10 cellular contexts compared by ENCODE assay signal in the genomic region with DNA sequence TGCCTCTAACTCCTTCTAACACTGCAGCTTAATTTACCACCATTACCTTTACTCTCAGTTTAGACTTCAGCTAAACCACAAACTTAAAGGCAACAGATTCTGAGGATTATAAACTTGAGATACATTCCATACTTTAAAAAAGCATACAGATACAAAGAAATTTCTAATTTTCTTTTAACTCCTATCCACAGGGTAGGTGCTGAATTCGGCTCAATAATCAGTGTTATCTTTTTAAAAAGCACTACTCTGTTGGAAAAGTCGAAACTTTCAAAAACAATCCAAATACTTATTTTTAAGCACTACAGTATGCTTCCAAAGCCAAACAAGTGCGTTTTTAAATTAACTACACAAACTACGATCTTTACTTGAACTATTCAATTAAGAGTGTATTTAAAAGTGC. TPM values are rescaled to one million over a fixed set of nuclear protein-coding genes. Genes with fewer than 3 reads are reported as not detected.
DNase-seq lines count a peak whose midpoint lies in the region; ATAC-seq, FAIRE-seq and TF ChIP-seq lines count a peak whose summit lies in the region.
"Had no signal": no experiment of that assay in that cellular context is flagged by ENCODE, and none has a peak within 500 bp of the region (broad histone marks: within the 10 kb centered on the region; RNA-seq: fewer than 3 reads in every experiment).

No MANE protein-coding gene starts in this region.

- peaks cover 55% of the 10 kb centered on the region for H3K79me2 ChIP-seq in keratinocyte (ENCODE audit: control insufficient read depth, insufficient read depth, low read length)

- no peak for ATAC-seq in HG03175 (IDR thresholded peaks at IDR 0.05; ENCODE audit: unreplicated experiment)

- H3K4me2 ChIP-seq in keratinocyte (ENCODE audit: control insufficient read depth, extremely low read depth, insufficient read depth, low read depth, low read length): peak overlapping the region; percentile 95

- no peaks in the 10 kb centered on the region for H3K27me3 ChIP-seq in keratinocyte (ENCODE audit: control insufficient read depth, extremely low read depth, insufficient read depth, low read length)

- no peak for TF ChIP-seq CTCF in keratinocyte (optimal IDR thresholded peaks at IDR 0.05 in 1 of 3, IDR thresholded peaks at IDR 0.05 in 1 of 3, conservative IDR thresholded peaks at IDR 0.05 in 1 of 3; ENCODE audit: extremely low read depth in 1 of 3, insufficient read depth in 2 of 3, low read length in 3 of 3)

- H3K9me3 Mint-ChIP-seq in T-helper 1 cell treated with Interleukin-12 subunit alpha and Interleukin-12 subunit beta and Interleukin-4 antibody, amounts not matched to agents 30 μg/mL and 1 μg/mL, for 36 hours: no peaks in the 10 kb centered on the region
- H3K9me3 Mint-ChIP-seq in activated naive CD8-positive, alpha-beta T cell (ENCODE audit: low read depth): no peaks in the 10 kb centered on the region

- H3K9me3 ChIP-seq in keratinocyte (ENCODE audit: control insufficient read depth, low read depth, low read length): no peaks in the 10 kb centered on the region

- H3K36me3 ChIP-seq in keratinocyte (ENCODE audit: control insufficient read depth in 2 of 2, extremely low read depth in 1 of 2, insufficient read depth in 2 of 2, low read length in 2 of 2): peaks cover 7 to 27% of the 10 kb centered on the region in 2 experiments

- H3K4me3 ChIP-seq in keratinocyte (ENCODE audit: control insufficient read depth in 2 of 3, extremely low read depth in 1 of 3, insufficient read depth in 2 of 3, low read depth in 1 of 3, low read length in 3 of 3): peak overlapping the region; percentile 78 to 97 (median 92)

- no peaks in the 10 kb centered on the region for H3K9me1 ChIP-seq in keratinocyte (ENCODE audit: control insufficient read depth, extremely low read depth, insufficient read depth, low read length)

- peak overlapping the region; percentile 73 for H3K27ac Mint-ChIP-seq in T-helper 1 cell treated with Interleukin-12 subunit alpha and Interleukin-12 subunit beta and Interleukin-4 antibody, amounts not matched to agents 30 μg/mL and 1 μg/mL, for 36 hours
- peak overlapping the region; percentile 87 for H3K27ac Mint-ChIP-seq in activated naive CD8-positive, alpha-beta T cell

- H3K4me1 Mint-ChIP-seq in T-helper 1 cell treated with Interleukin-12 subunit alpha and Interleukin-12 subunit beta and Interleukin-4 antibody, amounts not matched to agents 30 μg/mL and 1 μg/mL, for 36 hours (ENCODE audit: low read depth): peaks cover 34% of the 10 kb centered on the region
- H3K4me1 Mint-ChIP-seq in activated naive CD8-positive, alpha-beta T cell (ENCODE audit: low read depth): peaks cover 59% of the 10 kb centered on the region

- H3K9ac ChIP-seq in keratinocyte (ENCODE audit: control insufficient read depth, extremely low read depth, insufficient read depth, low read length): peak overlapping the region; percentile 96

- H3K4me3 Mint-ChIP-seq in T-helper 1 cell treated with Interleukin-12 subunit alpha and Interleukin-12 subunit beta and Interleukin-4 antibody, amounts not matched to agents 30 μg/mL and 1 μg/mL, for 36 hours: peak overlapping the region; percentile 86
- peak overlapping the region; percentile 94 for H3K4me3 Mint-ChIP-seq in activated naive CD8-positive, alpha-beta T cell

- no peak for FAIRE-seq in keratinocyte (lab: Jason Lieb, UNC)
- FAIRE-seq: A204.1 had no signal

- no peak overlapping the region for H2AFZ ChIP-seq in keratinocyte (ENCODE audit: control insufficient read depth, low read length)

- H3K27me3 Mint-ChIP-seq in T-helper 1 cell treated with Interleukin-12 subunit alpha and Interleukin-12 subunit beta and Interleukin-4 antibody, amounts not matched to agents 30 μg/mL and 1 μg/mL, for 36 hours (ENCODE audit: low read depth): no peaks in the 10 kb centered on the region
- H3K27me3 Mint-ChIP-seq in activated naive CD8-positive, alpha-beta T cell: no peaks in the 10 kb centered on the region

- H4K20me1 ChIP-seq in keratinocyte (ENCODE audit: control insufficient read depth, extremely low read depth, insufficient read depth, low read length): peaks cover 6% of the 10 kb centered on the region

- H3K4me1 ChIP-seq in keratinocyte (ENCODE audit: control insufficient read depth, extremely low read depth, insufficient read depth, low read length): peaks cover 33% of the 10 kb centered on the region

- H3K27ac ChIP-seq in keratinocyte (ENCODE audit: control insufficient read depth, insufficient read depth, low read length): peak overlapping the region; percentile 84
- peak overlapping the region; percentile 76 for H3K27ac ChIP-seq in temporal lobe (ENCODE audit: low read depth, low read length)

- DNase-seq in T-helper 1 cell (no peak), keratinocyte (ENCODE audit: low read depth, low spot score) (no peak), AG08396 (ENCODE audit: low spot score) (no peak), NCI-H524 treated with DMSO at 0.1 percent for 48 hours (lab: John Stamatoyannopoulos, UW) (no peak)
- DNase-seq: activated CD8-positive, alpha-beta memory T cell treated with anti-CD3 and anti-CD28 coated beads, Interleukin-2, amount 50 U/mL, for 48 hours had no signal

- H3K36me3 Mint-ChIP-seq in T-helper 1 cell treated with Interleukin-12 subunit alpha and Interleukin-12 subunit beta and Interleukin-4 antibody, amounts not matched to agents 30 μg/mL and 1 μg/mL, for 36 hours (ENCODE audit: low read depth): peaks cover 27% of the 10 kb centered on the region
- peaks cover 17% of the 10 kb centered on the region for H3K36me3 Mint-ChIP-seq in activated naive CD8-positive, alpha-beta T cell

- dilution Hi-C loops in keratinocyte (cut with MboI; ENCODE audit: extremely low pct_ligation_motif_present, low sequenced_read_pairs): loop anchor here (25.0 kb wide), 2 partner anchors 259 to 584 kb away; partner anchors contain the start of gene SMC3

RNA-seq across cellular contexts. Expression of gene SMNDC1, which starts 1.0 kb away (rescaled TPM):
- polyA plus RNA-seq in keratinocyte: 9.5 to 19.8 TPM (median 17.3 TPM) in 3 replicates
- polyA plus RNA-seq in keratinocyte (2011; ENCODE audit: low read depth): 83.1 TPM
- polyA plus RNA-seq in keratinocyte (2011; cell fraction: cytosol; rRNA removed): 17.0 and 27.9 TPM in 2 replicates
- polyA plus RNA-seq in keratinocyte (2011; cell fraction: nucleus; rRNA removed): 21.1 and 30.5 TPM in 2 replicates
- 21.5 and 34.8 TPM in 2 replicates for polyA plus RNA-seq in keratinocyte (2012; ENCODE audit: low replicate concordance)
- polyA minus RNA-seq in keratinocyte: 1.8 to 8.0 TPM (median 2.8 TPM) in 3 replicates
- polyA minus RNA-seq in keratinocyte (2011; cell fraction: cytosol; rRNA and poly(A)+ RNA removed): 5.9 TPM
- 3.4 and 6.5 TPM in 2 replicates for polyA minus RNA-seq in keratinocyte (2011; cell fraction: nucleus; rRNA and poly(A)+ RNA removed)
- 12.8 TPM for total RNA-seq in temporal lobe
